In genomic region chr12:108772247-108772646, GRCh38 we compare ENCODE assay signal across 1 cellular context.
TF ChIP-seq lines count a peak whose summit lies in the region.

No MANE protein-coding gene starts in this region.

TF ChIP-seq in GM12878, 131 proteins besides CTCF, POLR2A, EP300 and RAD21 (continued from another document and continues in another):
- TF ChIP-seq SKIL (IDR thresholded peaks at IDR 0.05; ENCODE audit: low read depth, poor library complexity, severe bottlenecking) (no peak), EED (IDR thresholded peaks at IDR 0.05; ENCODE audit: low read depth) (peak; percentile 86), MEF2B (IDR thresholded peaks at IDR 0.05; ENCODE audit: partially characterized antibody, poor library complexity, severe bottlenecking) (peak; percentile 79), SP1 (IDR thresholded peaks at IDR 0.05; ENCODE audit: low read depth, low read length) (no peak), NR2F1 (conservative IDR thresholded peaks at IDR 0.05) (peak; percentile 87), FOXM1 (IDR thresholded peaks at IDR 0.05; ENCODE audit: low read depth, low read length) (peak; percentile 69; the same call in 1 of the 2 replicates), MYC (IDR thresholded peaks at IDR 0.05; ENCODE audit: insufficient read depth, insufficient read length, insufficient replicate concordance, low read length, severe bottlenecking) (no peak), CBFB (IDR thresholded peaks at IDR 0.05; ENCODE audit: low read depth) (peak; percentile 82; the same call in 1 of the 2 replicates), RUNX3 (IDR thresholded peaks at IDR 0.05; ENCODE audit: low read length) (peak; percentile 92), RELA (IDR thresholded peaks at IDR 0.05; ENCODE audit: borderline replicate concordance, partially characterized antibody) (no peak), SMAD5 (IDR thresholded peaks at IDR 0.05; ENCODE audit: low read depth) (no peak), HDAC2 (IDR thresholded peaks at IDR 0.05) (no peak), POLR2AphosphoS5 (IDR thresholded peaks at IDR 0.05; ENCODE audit: low read length) (no peak), YBX1 (IDR thresholded peaks at IDR 0.05) (no peak), NFYA (IDR thresholded peaks at IDR 0.05; ENCODE audit: borderline replicate concordance, low read depth, low read length) (no peak), MTA2 (IDR thresholded peaks at IDR 0.05; ENCODE audit: low read depth) (0 out of 2 replicates have a peak, but pooled peaks have one; percentile 17), IRF4 (IDR thresholded peaks at IDR 0.05; ENCODE audit: low read depth, low read length) (0 out of 2 replicates have a peak, but pooled peaks have one; percentile 21), IKZF1 (conservative IDR thresholded peaks at IDR 0.05) (peak; percentile 52; the same call in 1 of the 2 replicates), CREB1 (IDR thresholded peaks at IDR 0.05; ENCODE audit: low read depth) (no peak), DPF2 (IDR thresholded peaks at IDR 0.05) (0 out of 2 replicates have a peak, but pooled peaks have one; percentile 25), ZNF384 (IDR thresholded peaks at IDR 0.05; ENCODE audit: borderline replicate concordance, low read depth, low read length) (no peak), CHD1 (IDR thresholded peaks at IDR 0.05; ENCODE audit: low read depth, low read length) (no peak), CREM (IDR thresholded peaks at IDR 0.05; ENCODE audit: low read depth) (peak; percentile 53; the same call in 1 of the 2 replicates), RAD51 (IDR thresholded peaks at IDR 0.05) (no peak), E4F1 (IDR thresholded peaks at IDR 0.05; ENCODE audit: borderline replicate concordance, partially characterized antibody) (no peak), RB1 (IDR thresholded peaks at IDR 0.05; ENCODE audit: borderline replicate concordance) (no peak), HSF1 (IDR thresholded peaks at IDR 0.05; ENCODE audit: low read depth, low read length) (no peak), ATF3 (IDR thresholded peaks at IDR 0.05; ENCODE audit: borderline replicate concordance, extremely low read depth, low read depth, low read length) (no peak), TCF12 (IDR thresholded peaks at IDR 0.05; ENCODE audit: low read depth, low read length) (peak; percentile 99), IKZF2 (IDR thresholded peaks at IDR 0.05) (peak; percentile 36 to 52; a peak in 3 of 4 replicates), SIX5 (IDR thresholded peaks at IDR 0.05; ENCODE audit: low read depth, low read length, severe bottlenecking) (no peak), GABPA (IDR thresholded peaks at IDR 0.05; ENCODE audit: low read depth) (0 out of 2 replicates have a peak, but pooled peaks have one; percentile 19), JUNB (IDR thresholded peaks at IDR 0.05) (peak; percentile 67)
- TF ChIP-seq, protein P1, sequence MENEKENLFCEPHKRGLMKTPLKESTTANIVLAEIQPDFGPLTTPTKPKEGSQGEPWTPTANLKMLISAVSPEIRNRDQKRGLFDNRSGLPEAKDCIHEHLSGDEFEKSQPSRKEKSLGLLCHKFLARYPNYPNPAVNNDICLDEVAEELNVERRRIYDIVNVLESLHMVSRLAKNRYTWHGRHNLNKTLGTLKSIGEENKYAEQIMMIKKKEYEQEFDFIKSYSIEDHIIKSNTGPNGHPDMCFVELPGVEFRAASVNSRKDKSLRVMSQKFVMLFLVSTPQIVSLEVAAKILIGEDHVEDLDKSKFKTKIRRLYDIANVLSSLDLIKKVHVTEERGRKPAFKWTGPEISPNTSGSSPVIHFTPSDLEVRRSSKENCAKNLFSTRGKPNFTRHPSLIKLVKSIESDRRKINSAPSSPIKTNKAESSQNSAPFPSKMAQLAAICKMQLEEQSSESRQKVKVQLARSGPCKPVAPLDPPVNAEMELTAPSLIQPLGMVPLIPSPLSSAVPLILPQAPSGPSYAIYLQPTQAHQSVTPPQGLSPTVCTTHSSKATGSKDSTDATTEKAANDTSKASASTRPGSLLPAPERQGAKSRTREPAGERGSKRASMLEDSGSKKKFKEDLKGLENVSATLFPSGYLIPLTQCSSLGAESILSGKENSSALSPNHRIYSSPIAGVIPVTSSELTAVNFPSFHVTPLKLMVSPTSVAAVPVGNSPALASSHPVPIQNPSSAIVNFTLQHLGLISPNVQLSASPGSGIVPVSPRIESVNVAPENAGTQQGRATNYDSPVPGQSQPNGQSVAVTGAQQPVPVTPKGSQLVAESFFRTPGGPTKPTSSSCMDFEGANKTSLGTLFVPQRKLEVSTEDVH (IDR thresholded peaks at IDR 0.05; ENCODE audit: low read depth, partially characterized antibody), result no peak
- TF ChIP-seq, protein P2, sequence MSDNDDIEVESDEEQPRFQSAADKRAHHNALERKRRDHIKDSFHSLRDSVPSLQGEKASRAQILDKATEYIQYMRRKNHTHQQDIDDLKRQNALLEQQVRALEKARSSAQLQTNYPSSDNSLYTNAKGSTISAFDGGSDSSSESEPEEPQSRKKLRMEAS (IDR thresholded peaks at IDR 0.05; ENCODE audit: low read depth, low read length), result no peak
- TF ChIP-seq, protein P3, sequence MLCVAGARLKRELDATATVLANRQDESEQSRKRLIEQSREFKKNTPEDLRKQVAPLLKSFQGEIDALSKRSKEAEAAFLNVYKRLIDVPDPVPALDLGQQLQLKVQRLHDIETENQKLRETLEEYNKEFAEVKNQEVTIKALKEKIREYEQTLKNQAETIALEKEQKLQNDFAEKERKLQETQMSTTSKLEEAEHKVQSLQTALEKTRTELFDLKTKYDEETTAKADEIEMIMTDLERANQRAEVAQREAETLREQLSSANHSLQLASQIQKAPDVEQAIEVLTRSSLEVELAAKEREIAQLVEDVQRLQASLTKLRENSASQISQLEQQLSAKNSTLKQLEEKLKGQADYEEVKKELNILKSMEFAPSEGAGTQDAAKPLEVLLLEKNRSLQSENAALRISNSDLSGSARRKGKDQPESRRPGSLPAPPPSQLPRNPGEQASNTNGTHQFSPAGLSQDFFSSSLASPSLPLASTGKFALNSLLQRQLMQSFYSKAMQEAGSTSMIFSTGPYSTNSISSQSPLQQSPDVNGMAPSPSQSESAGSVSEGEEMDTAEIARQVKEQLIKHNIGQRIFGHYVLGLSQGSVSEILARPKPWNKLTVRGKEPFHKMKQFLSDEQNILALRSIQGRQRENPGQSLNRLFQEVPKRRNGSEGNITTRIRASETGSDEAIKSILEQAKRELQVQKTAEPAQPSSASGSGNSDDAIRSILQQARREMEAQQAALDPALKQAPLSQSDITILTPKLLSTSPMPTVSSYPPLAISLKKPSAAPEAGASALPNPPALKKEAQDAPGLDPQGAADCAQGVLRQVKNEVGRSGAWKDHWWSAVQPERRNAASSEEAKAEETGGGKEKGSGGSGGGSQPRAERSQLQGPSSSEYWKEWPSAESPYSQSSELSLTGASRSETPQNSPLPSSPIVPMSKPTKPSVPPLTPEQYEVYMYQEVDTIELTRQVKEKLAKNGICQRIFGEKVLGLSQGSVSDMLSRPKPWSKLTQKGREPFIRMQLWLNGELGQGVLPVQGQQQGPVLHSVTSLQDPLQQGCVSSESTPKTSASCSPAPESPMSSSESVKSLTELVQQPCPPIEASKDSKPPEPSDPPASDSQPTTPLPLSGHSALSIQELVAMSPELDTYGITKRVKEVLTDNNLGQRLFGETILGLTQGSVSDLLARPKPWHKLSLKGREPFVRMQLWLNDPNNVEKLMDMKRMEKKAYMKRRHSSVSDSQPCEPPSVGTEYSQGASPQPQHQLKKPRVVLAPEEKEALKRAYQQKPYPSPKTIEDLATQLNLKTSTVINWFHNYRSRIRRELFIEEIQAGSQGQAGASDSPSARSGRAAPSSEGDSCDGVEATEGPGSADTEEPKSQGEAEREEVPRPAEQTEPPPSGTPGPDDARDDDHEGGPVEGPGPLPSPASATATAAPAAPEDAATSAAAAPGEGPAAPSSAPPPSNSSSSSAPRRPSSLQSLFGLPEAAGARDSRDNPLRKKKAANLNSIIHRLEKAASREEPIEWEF (IDR thresholded peaks at IDR 0.05; ENCODE audit: insufficient replicate concordance, low read depth, low read length), result peak; percentile 40
- TF ChIP-seq, protein P4, sequence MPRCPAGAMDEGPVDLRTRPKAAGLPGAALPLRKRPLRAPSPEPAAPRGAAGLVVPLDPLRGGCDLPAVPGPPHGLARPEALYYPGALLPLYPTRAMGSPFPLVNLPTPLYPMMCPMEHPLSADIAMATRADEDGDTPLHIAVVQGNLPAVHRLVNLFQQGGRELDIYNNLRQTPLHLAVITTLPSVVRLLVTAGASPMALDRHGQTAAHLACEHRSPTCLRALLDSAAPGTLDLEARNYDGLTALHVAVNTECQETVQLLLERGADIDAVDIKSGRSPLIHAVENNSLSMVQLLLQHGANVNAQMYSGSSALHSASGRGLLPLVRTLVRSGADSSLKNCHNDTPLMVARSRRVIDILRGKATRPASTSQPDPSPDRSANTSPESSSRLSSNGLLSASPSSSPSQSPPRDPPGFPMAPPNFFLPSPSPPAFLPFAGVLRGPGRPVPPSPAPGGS (IDR thresholded peaks at IDR 0.05; ENCODE audit: borderline replicate concordance, insufficient read depth, low read depth, low read length, poor library complexity, severe bottlenecking), result no peak
- TF ChIP-seq, protein P5, sequence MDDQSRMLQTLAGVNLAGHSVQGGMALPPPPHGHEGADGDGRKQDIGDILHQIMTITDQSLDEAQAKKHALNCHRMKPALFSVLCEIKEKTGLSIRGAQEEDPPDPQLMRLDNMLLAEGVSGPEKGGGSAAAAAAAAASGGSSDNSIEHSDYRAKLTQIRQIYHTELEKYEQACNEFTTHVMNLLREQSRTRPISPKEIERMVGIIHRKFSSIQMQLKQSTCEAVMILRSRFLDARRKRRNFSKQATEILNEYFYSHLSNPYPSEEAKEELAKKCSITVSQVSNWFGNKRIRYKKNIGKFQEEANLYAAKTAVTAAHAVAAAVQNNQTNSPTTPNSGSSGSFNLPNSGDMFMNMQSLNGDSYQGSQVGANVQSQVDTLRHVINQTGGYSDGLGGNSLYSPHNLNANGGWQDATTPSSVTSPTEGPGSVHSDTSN (IDR thresholded peaks at IDR 0.05; ENCODE audit: insufficient replicate concordance, low read depth, low read length), result no peak
- TF ChIP-seq, protein P6, sequence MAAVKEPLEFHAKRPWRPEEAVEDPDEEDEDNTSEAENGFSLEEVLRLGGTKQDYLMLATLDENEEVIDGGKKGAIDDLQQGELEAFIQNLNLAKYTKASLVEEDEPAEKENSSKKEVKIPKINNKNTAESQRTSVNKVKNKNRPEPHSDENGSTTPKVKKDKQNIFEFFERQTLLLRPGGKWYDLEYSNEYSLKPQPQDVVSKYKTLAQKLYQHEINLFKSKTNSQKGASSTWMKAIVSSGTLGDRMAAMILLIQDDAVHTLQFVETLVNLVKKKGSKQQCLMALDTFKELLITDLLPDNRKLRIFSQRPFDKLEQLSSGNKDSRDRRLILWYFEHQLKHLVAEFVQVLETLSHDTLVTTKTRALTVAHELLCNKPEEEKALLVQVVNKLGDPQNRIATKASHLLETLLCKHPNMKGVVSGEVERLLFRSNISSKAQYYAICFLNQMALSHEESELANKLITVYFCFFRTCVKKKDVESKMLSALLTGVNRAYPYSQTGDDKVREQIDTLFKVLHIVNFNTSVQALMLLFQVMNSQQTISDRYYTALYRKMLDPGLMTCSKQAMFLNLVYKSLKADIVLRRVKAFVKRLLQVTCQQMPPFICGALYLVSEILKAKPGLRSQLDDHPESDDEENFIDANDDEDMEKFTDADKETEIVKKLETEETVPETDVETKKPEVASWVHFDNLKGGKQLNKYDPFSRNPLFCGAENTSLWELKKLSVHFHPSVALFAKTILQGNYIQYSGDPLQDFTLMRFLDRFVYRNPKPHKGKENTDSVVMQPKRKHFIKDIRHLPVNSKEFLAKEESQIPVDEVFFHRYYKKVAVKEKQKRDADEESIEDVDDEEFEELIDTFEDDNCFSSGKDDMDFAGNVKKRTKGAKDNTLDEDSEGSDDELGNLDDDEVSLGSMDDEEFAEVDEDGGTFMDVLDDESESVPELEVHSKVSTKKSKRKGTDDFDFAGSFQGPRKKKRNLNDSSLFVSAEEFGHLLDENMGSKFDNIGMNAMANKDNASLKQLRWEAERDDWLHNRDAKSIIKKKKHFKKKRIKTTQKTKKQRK (IDR thresholded peaks at IDR 0.05; ENCODE audit: low read depth, low read length), result no peak
